In genomic region chr22:50049299-50050195, GRCh38 we compare ENCODE assay signal across 32 cellular contexts. TPM values are rescaled to one million over a fixed set of nuclear protein-coding genes. Genes with fewer than 3 reads are reported as not detected.
"Had no signal": no experiment of that assay in that cellular context is flagged by ENCODE, and none has a peak within 500 bp of the region (broad histone marks: within the 10 kb centered on the region; RNA-seq: fewer than 3 reads in every experiment).

No MANE protein-coding gene starts in this region.

- FAIRE-seq: colon, endothelial cell of umbilical vein had no signal

- H3K4me3 ChIP-seq: esophagus muscularis mucosa, gastroesophageal sphincter, heart left ventricle, hepatocyte, lung, ovary, sigmoid colon, testis, tibial artery had no signal

- ATAC-seq: foreskin keratinocyte; gastroesophageal sphincter; heart left ventricle; left colon; stimulated activated memory B cell treated with anti-CD40 and anti-IgM and Interleukin-4, amounts not matched to agents 10 μg/mL and 1 μg/mL and 100 μg/mL, for 72 hours; stimulated activated naive CD8-positive, alpha-beta T cell treated with anti-CD3 and anti-CD28 coated beads, Interleukin-15, Interleukin-2, amounts not matched to agents 100 U/mL and 50 U/mL, for 24 hours had no signal

- H3K79me2 ChIP-seq: hepatocyte had no signal

- H3K4me2 ChIP-seq: hepatocyte had no signal

- H3K36me3 ChIP-seq: esophagus muscularis mucosa, gastroesophageal sphincter, heart left ventricle, ovary, sigmoid colon, tibial artery had no signal

- H3K27ac ChIP-seq: esophagus muscularis mucosa, foreskin keratinocyte, gastroesophageal sphincter, heart left ventricle, ovary, sigmoid colon, testis, tibial artery had no signal

- H3K9me3 ChIP-seq: ovary, testis had no signal

- H2AFZ ChIP-seq: hepatocyte had no signal

- H3K27me3 ChIP-seq: foreskin keratinocyte, hepatocyte, ovary, testis had no signal

- DNase-seq: cerebellar nuclear complex; effector CD8-positive, alpha-beta T cell; foreskin keratinocyte; left colon; naive B cell; nephron progenitor cell; occipital lobe; ovary; retina; sigmoid colon; stimulated activated CD4-positive, alpha-beta T cell treated with anti-CD3 and anti-CD28 coated beads, Interleukin-2, amount 100 ng/mL, for 24 hours; stimulated activated CD4-positive, alpha-beta T cell treated with anti-CD3 and anti-CD28 coated beads, Interleukin-4, amount 100 ng/mL, for 4 hours; stimulated activated naive CD8-positive, alpha-beta T cell treated with anti-CD3 and anti-CD28 coated beads, Interleukin-15, Interleukin-2, amounts not matched to agents 100 U/mL and 50 U/mL, for 24 hours; substantia nigra; testis; tibial artery had no signal

- H3K4me1 ChIP-seq: esophagus muscularis mucosa, foreskin keratinocyte, gastroesophageal sphincter, heart left ventricle, sigmoid colon, testis, tibial artery had no signal

RNA-seq across cellular contexts. Expression of gene TTLL8, which starts 8.6 kb away (rescaled TPM):
- total RNA-seq: endothelial cell of umbilical vein, epithelial cell of proximal tubule, esophagus muscularis mucosa, fibroblast of lung, foreskin keratinocyte, gastroesophageal sphincter, heart left ventricle, hepatocyte, kidney epithelial cell, left colon, liver, lung, mononuclear cell, occipital lobe, ovary, pulmonary artery endothelial cell, sigmoid colon, skeletal muscle tissue, urinary bladder had no signal
- polyA plus RNA-seq: endothelial cell of umbilical vein, fibroblast of lung, foreskin keratinocyte, heart left ventricle, hepatocyte, liver, lung, ovary, sigmoid colon, urinary bladder had no signal

RNA-seq across cellular contexts. Expression of gene MLC1, which starts 35.7 kb away (rescaled TPM):
- total RNA-seq: endothelial cell of umbilical vein, epithelial cell of proximal tubule, foreskin keratinocyte, kidney epithelial cell, pulmonary artery endothelial cell had no signal
- polyA plus RNA-seq: endothelial cell of umbilical vein, fibroblast of lung, foreskin keratinocyte had no signal

RNA-seq across cellular contexts. Expression of gene IL17REL, which starts 37.0 kb away (rescaled TPM):
- total RNA-seq: epithelial cell of proximal tubule, esophagus muscularis mucosa, foreskin keratinocyte, gastroesophageal sphincter, heart left ventricle, hepatocyte, kidney epithelial cell, mononuclear cell, occipital lobe, sigmoid colon, skeletal muscle tissue, urinary bladder had no signal
- polyA plus RNA-seq: fibroblast of lung, foreskin keratinocyte, heart left ventricle, hepatocyte, liver had no signal

RNA-seq across cellular contexts. Expression of gene MOV10L1, which starts 40.3 kb away (rescaled TPM):
- total RNA-seq: mononuclear cell had no signal
